In genomic region chr10:14840178-14840577, GRCh38 we compare ENCODE assay signal across 1 cellular context.
A peak's percentile ranks its signal among the peaks of the same experiment; 100 is the strongest.
TF ChIP-seq lines count a peak whose summit lies in the region.

No MANE protein-coding gene starts in this region.

TF ChIP-seq in K562, 482 proteins besides CTCF, POLR2A, EP300 and RAD21:
- TF ChIP-seq, protein P1, sequence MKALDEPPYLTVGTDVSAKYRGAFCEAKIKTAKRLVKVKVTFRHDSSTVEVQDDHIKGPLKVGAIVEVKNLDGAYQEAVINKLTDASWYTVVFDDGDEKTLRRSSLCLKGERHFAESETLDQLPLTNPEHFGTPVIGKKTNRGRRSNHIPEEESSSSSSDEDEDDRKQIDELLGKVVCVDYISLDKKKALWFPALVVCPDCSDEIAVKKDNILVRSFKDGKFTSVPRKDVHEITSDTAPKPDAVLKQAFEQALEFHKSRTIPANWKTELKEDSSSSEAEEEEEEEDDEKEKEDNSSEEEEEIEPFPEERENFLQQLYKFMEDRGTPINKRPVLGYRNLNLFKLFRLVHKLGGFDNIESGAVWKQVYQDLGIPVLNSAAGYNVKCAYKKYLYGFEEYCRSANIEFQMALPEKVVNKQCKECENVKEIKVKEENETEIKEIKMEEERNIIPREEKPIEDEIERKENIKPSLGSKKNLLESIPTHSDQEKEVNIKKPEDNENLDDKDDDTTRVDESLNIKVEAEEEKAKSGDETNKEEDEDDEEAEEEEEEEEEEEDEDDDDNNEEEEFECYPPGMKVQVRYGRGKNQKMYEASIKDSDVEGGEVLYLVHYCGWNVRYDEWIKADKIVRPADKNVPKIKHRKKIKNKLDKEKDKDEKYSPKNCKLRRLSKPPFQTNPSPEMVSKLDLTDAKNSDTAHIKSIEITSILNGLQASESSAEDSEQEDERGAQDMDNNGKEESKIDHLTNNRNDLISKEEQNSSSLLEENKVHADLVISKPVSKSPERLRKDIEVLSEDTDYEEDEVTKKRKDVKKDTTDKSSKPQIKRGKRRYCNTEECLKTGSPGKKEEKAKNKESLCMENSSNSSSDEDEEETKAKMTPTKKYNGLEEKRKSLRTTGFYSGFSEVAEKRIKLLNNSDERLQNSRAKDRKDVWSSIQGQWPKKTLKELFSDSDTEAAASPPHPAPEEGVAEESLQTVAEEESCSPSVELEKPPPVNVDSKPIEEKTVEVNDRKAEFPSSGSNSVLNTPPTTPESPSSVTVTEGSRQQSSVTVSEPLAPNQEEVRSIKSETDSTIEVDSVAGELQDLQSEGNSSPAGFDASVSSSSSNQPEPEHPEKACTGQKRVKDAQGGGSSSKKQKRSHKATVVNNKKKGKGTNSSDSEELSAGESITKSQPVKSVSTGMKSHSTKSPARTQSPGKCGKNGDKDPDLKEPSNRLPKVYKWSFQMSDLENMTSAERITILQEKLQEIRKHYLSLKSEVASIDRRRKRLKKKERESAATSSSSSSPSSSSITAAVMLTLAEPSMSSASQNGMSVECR (CRISPR knock-in tag; IDR thresholded peaks at IDR 0.05): no peak
- peak; percentile 24; the same call in 1 of the 2 replicates for TF ChIP-seq MAFG (tag; conservative IDR thresholded peaks at IDR 0.05)
- peak; percentile 43; the same call in 1 of the 2 replicates for TF ChIP-seq C11orf30 (IDR thresholded peaks at IDR 0.05; ENCODE audit: low read depth)
- peak; percentile 78 for TF ChIP-seq ZNF316 (IDR thresholded peaks at IDR 0.05)
